21 cellular contexts compared by ENCODE assay signal in the genomic region with DNA sequence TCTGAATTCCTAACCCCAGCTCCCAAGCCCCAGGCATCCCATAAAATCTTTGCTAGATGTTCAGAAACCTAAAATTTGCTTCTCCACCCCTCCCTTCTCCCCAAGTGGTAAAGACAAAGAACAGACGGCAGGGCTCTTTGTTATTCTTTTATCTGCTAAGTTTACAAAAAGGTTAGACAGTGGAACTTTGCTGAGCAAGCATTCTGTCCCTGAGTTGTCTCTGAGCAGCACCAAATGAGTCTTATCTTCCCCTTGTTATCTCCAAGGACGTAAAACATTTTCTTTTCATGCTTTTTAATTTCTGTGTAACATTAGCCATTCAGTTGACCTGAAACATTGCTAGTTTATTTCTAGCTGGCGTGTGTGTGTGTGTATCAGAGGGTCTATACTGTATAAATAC. TPM values are rescaled to one million over a fixed set of nuclear protein-coding genes. Genes with fewer than 3 reads are reported as not detected.
DNase-seq lines count a peak whose midpoint lies in the region; ATAC-seq and TF ChIP-seq lines count a peak whose summit lies in the region.
"Had no signal": no experiment of that assay in that cellular context is flagged by ENCODE, and none has a peak within 500 bp of the region (broad histone marks: within the 10 kb centered on the region; RNA-seq: fewer than 3 reads in every experiment).

No MANE protein-coding gene starts in this region.

- no peaks in the 10 kb centered on the region for H3K9me3 ChIP-seq in HUES64 (ENCODE audit: insufficient read depth, low read depth, low read length)
- H3K9me3 ChIP-seq in smooth muscle cell (replicated peaks; ENCODE audit: low read depth), result no peaks in the 10 kb centered on the region
- H3K9me3 ChIP-seq: HAP-1, sigmoid colon, stomach had no signal

- H3K79me2 ChIP-seq in smooth muscle cell (ENCODE audit: low read depth), result peaks cover 36% of the 10 kb centered on the region

- no peaks in the 10 kb centered on the region for H3K27me3 ChIP-seq in HUES64 (ENCODE audit: insufficient read depth, low read length)
- H3K27me3 ChIP-seq in smooth muscle cell (ENCODE audit: low read depth), result no peaks in the 10 kb centered on the region
- H3K27me3 ChIP-seq: sigmoid colon, stomach had no signal

- peaks cover 12% of the 10 kb centered on the region for H3F3A ChIP-seq in smooth muscle cell (ENCODE audit: low read depth)

- ATAC-seq in left lobe of liver (peak; percentile 27), GM21515 (IDR thresholded peaks at IDR 0.05; ENCODE audit: unreplicated experiment) (no peak)

- H4K20me1 ChIP-seq in smooth muscle cell (ENCODE audit: low read depth), result peaks cover 73% of the 10 kb centered on the region

- H3K4me3 ChIP-seq in HUES64 (ENCODE audit: low read length), result no peak overlapping the region
- H3K4me3 ChIP-seq in smooth muscle cell, result no peak overlapping the region
- H3K4me3 ChIP-seq: HAP-1, sigmoid colon, stomach had no signal

- H3K4me2 ChIP-seq in smooth muscle cell, result peak overlapping the region; percentile 53

- H3K9ac ChIP-seq in HUES64 (ENCODE audit: low read depth, low read length) (no peak overlapping the region), smooth muscle cell (ENCODE audit: low read depth) (no peak overlapping the region)

- H2AFZ ChIP-seq in smooth muscle cell (ENCODE audit: low read depth), result no peak overlapping the region

- DNase-seq in caudate nucleus (lab: John Stamatoyannopoulos, UW) (no peak), left lobe of liver (ENCODE audit: low spot score) (no peak), smooth muscle cell (lab: John Stamatoyannopoulos, UW; ENCODE audit: unreplicated experiment) (no peak), mesenteric fat pad (ENCODE audit: low spot score) (no peak), NOMO-1 treated with DMSO at 0.1 percent for 48 hours (lab: John Stamatoyannopoulos, UW; ENCODE audit: unreplicated experiment) (no peak), NCI-H2107 (lab: John Stamatoyannopoulos, UW) (no peak)
- DNase-seq: activated CD4-positive, alpha-beta memory T cell treated with anti-CD3 and anti-CD28 coated beads, Interleukin-2, amount 10 ng/mL, durations not matched to agents 7 days and 5 days; activated naive CD4-positive, alpha-beta T cell treated with anti-CD3 and anti-CD28 coated beads, Interleukin-2, amount 10 ng/mL, durations not matched to agents 7 days and 5 days; activated T-cell treated with anti-CD3 and anti-CD28 coated beads, Interleukin-2, amount 50 U/mL, for 24 hours; COR-L47; effector memory CD4-positive, alpha-beta T cell; MV-4-11; NCI-H2081; NCI-H510A; stimulated activated CD4-positive, alpha-beta T cell treated with anti-CD3 and anti-CD28 coated beads, Interleukin-2, amount 100 ng/mL, for 24 hours; stomach had no signal

- peaks cover 49% of the 10 kb centered on the region for H3K4me1 ChIP-seq in HUES64 (ENCODE audit: insufficient read depth, low read length)
- H3K4me1 ChIP-seq in smooth muscle cell (ENCODE audit: low read depth), result peaks cover 16% of the 10 kb centered on the region

- TF ChIP-seq CTCF in smooth muscle cell (IDR thresholded peaks at IDR 0.05; ENCODE audit: borderline replicate concordance, insufficient read depth, poor library complexity, severe bottlenecking), result no peak

- 0 out of 2 replicates have a peak overlapping the region, but pooled peaks have one; percentile 3 for H3K27ac ChIP-seq in HUES64 (ENCODE audit: low read depth, low read length)
- H3K27ac ChIP-seq in caudate nucleus (ENCODE audit: low read depth, low read length), result peak overlapping the region; percentile 72
- H3K27ac ChIP-seq in smooth muscle cell (ENCODE audit: low read depth), result peak overlapping the region; percentile 31
- H3K27ac ChIP-seq: stomach, VCaP had no signal

- no peaks in the 10 kb centered on the region for H3K36me3 ChIP-seq in HUES64 (ENCODE audit: insufficient read depth, low read length)
- no peaks in the 10 kb centered on the region for H3K36me3 ChIP-seq in smooth muscle cell (ENCODE audit: low read depth)
- H3K36me3 ChIP-seq: HAP-1, sigmoid colon, stomach had no signal

- 51% methylated on average over 2 of the region's 3 CpGs for WGBS in HUES64
- WGBS in smooth muscle cell (ENCODE audit: low lambda C conversion rate), result 25% methylated on average over 3 of the region's 3 CpGs

RNA-seq across cellular contexts. Expression of gene TJP2, which starts 30.3 kb away (rescaled TPM):
- 91.9 TPM for polyA plus RNA-seq in HUES64 (2013, experiment 1 of 2)
- polyA plus RNA-seq in HUES64 (2013, experiment 2 of 2), result 92.8 TPM
- total RNA-seq in left lobe of liver (81.2 TPM), smooth muscle cell (48.4 and 49.9 TPM in 2 replicates), mesenteric fat pad (105 TPM)
- 14.9 and 47.5 TPM in 2 replicates for polyA plus RNA-seq in smooth muscle cell

Comparison
In these comparisons a context has a peak if more than half of its experiments do, and no peak if none do; other contexts are left out.
1. H3K27ac ChIP-seq: peak in every context shown above with its lines; median percentile 72 in caudate nucleus; 31 in smooth muscle cell; 3 in HUES64.